ENCODE assay signal across 22 cellular contexts in genomic region chr9:98472216-98472615, GRCh38.
DNase-seq lines count a peak whose midpoint lies in the region; ATAC-seq, FAIRE-seq and TF ChIP-seq lines count a peak whose summit lies in the region.
"Had no signal": no experiment of that assay in that cellular context is flagged by ENCODE, and none has a peak within 500 bp of the region (broad histone marks: within the 10 kb centered on the region; RNA-seq: fewer than 3 reads in every experiment).

No MANE protein-coding gene starts in this region.

- 0% methylated on average over 2 of the region's 2 CpGs for WGBS in GM12878 (ENCODE audit: insufficient coverage, insufficient replicate concordance, low lambda C conversion rate, missing lambda C conversion rate)
- WGBS in stomach, 5 donors = 23 to 47% (median 24%) methylated on average over 2 of the region's 2 CpGs

- no TSS peak for BruUV-seq in GM12878 (replicated peaks; lab: Mats Ljungman, UMichigan)

- H3K4me3 ChIP-seq in HEK293 (ENCODE audit: low read depth, low read length) (no peak overlapping the region), GM12878 (no peak overlapping the region), upper lobe of right lung (no peak overlapping the region), stomach (no peak overlapping the region)
- H3K4me3 ChIP-seq: BLaER1 had no signal

- TF ChIP-seq POLR2A in GM12878 (IDR thresholded peaks at IDR 0.05; ENCODE audit: low read depth, low read length) (no peak), stomach (IDR thresholded peaks at IDR 0.05) (no peak)

- in situ Hi-C loops in GM12878 (cut with MboI) = no loop called here

- H3K9me3 ChIP-seq in HEK293 (ENCODE audit: control insufficient read depth, insufficient read depth, low read depth, low read length) (no peaks in the 10 kb centered on the region), GM12878 (replicated peaks; ENCODE audit: control insufficient read depth, insufficient read depth, low read length) (no peaks in the 10 kb centered on the region; the same call in 2 of the 3 replicates), upper lobe of right lung (no peaks in the 10 kb centered on the region), stomach (peaks cover 0 to 1% (median 0%) of the 10 kb centered on the region in 4 donors)

- TF ChIP-seq EP300 in GM12878 (IDR thresholded peaks at IDR 0.05; ENCODE audit: borderline replicate concordance in 1 of 2, control insufficient read depth in 1 of 2, low read depth in 2 of 2, low read length in 2 of 2) (no peak), stomach (IDR thresholded peaks at IDR 0.05) (no peak)

- no peaks in the 10 kb centered on the region for H3K36me3 ChIP-seq in HEK293 (ENCODE audit: control insufficient read depth in 2 of 2, insufficient read depth in 1 of 2, low read length in 2 of 2)
- H3K36me3 ChIP-seq in GM12878 (ENCODE audit: control insufficient read depth in 2 of 2, insufficient read depth in 2 of 2, low read length in 1 of 2) = no peaks in the 10 kb centered on the region
- H3K36me3 ChIP-seq in upper lobe of right lung = no peaks in the 10 kb centered on the region
- no peaks in the 10 kb centered on the region for H3K36me3 ChIP-seq in stomach
- H3K36me3 ChIP-seq: BLaER1 had no signal

- no peak overlapping the region for H3K4me2 ChIP-seq in GM12878 (ENCODE audit: control insufficient read depth, insufficient read depth)
- H3K4me2 ChIP-seq: BLaER1, KMS-11 had no signal

- DNase-seq in GM12878 (ENCODE audit: low read depth, low spot score) (no peak), left kidney (ENCODE audit: low read depth, low spot score) (peak; percentile 17), upper lobe of right lung (no peak), stomach (no peak), SKM-1 (lab: John Stamatoyannopoulos, UW; ENCODE audit: unreplicated experiment) (no peak), mesothelial cell of epicardium (ENCODE audit: low spot score in 2 of 2, unreplicated experiment in 2 of 2) (no peak)
- DNase-seq: ACHN; CD4-positive, alpha-beta T cell; DMS153; GOT3; NCI-H1105; NCI-H146; NCI-H2081; NCI-H2171 treated with DMSO at 0.1 percent for 48 hours; NCI-H524 treated with DMSO at 0.1 percent for 48 hours; NCI-H82 had no signal

- no peaks in the 10 kb centered on the region for H4K20me1 ChIP-seq in GM12878 (ENCODE audit: control insufficient read depth, insufficient read depth)
- H4K20me1 ChIP-seq: BLaER1 had no signal

- H3K4me1 ChIP-seq in HEK293 (ENCODE audit: control insufficient read depth, insufficient read depth, low read length) (no peaks in the 10 kb centered on the region), GM12878 (ENCODE audit: control insufficient read depth, insufficient read depth, low read length) (no peaks in the 10 kb centered on the region), upper lobe of right lung (no peaks in the 10 kb centered on the region), stomach (no peaks in the 10 kb centered on the region)

- no peak overlapping the region for H3K4me3 Mint-ChIP-seq in mesothelial cell of epicardium
- H3K4me3 Mint-ChIP-seq: CD4-positive, alpha-beta T cell had no signal

- H3K27me3 Mint-ChIP-seq in mesothelial cell of epicardium (ENCODE audit: low read depth) = peaks cover 5% of the 10 kb centered on the region

- TF ChIP-seq RAD21 in GM12878 (IDR thresholded peaks at IDR 0.05; ENCODE audit: insufficient read depth, low read depth, low read length) = no peak

- H3K79me2 ChIP-seq in GM12878 (ENCODE audit: control insufficient read depth, insufficient read depth, low read length) = no peaks in the 10 kb centered on the region

- H3K27ac Mint-ChIP-seq in mesothelial cell of epicardium = no peak overlapping the region
- H3K27ac Mint-ChIP-seq: CD4-positive, alpha-beta T cell had no signal

- peaks cover 0 to 5% of the 10 kb centered on the region in 2 experiments; a peak in 1 of 4 replicates for H3K27me3 ChIP-seq in GM12878 (replicated peaks in 1 of 2; ENCODE audit: control insufficient read depth in 2 of 2, insufficient read depth in 2 of 2, low read length in 1 of 2)
- H3K27me3 ChIP-seq in upper lobe of right lung = no peaks in the 10 kb centered on the region
- no peaks in the 10 kb centered on the region for H3K27me3 ChIP-seq in stomach
- H3K27me3 ChIP-seq: BLaER1 had no signal

- no peak overlapping the region for H2AFZ ChIP-seq in GM12878 (ENCODE audit: control insufficient read depth, low read depth, low read length)

- CTCF ChIA-PET in HEK293 (lab: Yijun Ruan, JAX) (no interaction called here), GM12878 (lab: Yijun Ruan, JAX) (no interaction called here)

- POLR2A ChIA-PET in HEK293 (lab: Yijun Ruan, JAX) = no interaction called here
- POLR2A ChIA-PET in GM12878 (lab: Charles Lee) = no interaction called here

- FAIRE-seq in GM12878 (lab: Jason Lieb, UNC) = no peak
- FAIRE-seq: G401.6, GM18507 had no signal

- ATAC-seq in GM12878 (no peak), upper lobe of right lung (peak; percentile 37)
- ATAC-seq: Right ventricle myocardium inferior had no signal

- no peaks in the 10 kb centered on the region for H3K9me3 Mint-ChIP-seq in mesothelial cell of epicardium

- TF ChIP-seq CTCF in HEK293 (tag by site-specific recombination; IDR thresholded peaks at IDR 0.05) (no peak), GM12878 (IDR thresholded peaks at IDR 0.05 in 2 of 3, conservative IDR thresholded peaks at IDR 0.05 in 1 of 3; ENCODE audit: control insufficient read depth in 2 of 3, extremely low read depth in 1 of 3, insufficient read depth in 1 of 3, low read depth in 3 of 3, low read length in 3 of 3) (no peak), upper lobe of right lung (IDR thresholded peaks at IDR 0.05) (no peak), stomach (IDR thresholded peaks at IDR 0.05) (no peak), mesothelial cell of epicardium (IDR thresholded peaks at IDR 0.05; ENCODE audit: unreplicated experiment) (no peak)

- SMC1A ChIA-PET in GM12878 (lab: Charles Lee; ENCODE audit: uncharacterized antibody, unreplicated experiment) = no interaction called here

- RAD21 ChIA-PET in GM12878 (lab: Charles Lee; ENCODE audit: unreplicated experiment) = no interaction called here

- intact Hi-C loops in GM12878 (cut with micrococcal nuclease; ENCODE audit: unreplicated experiment) (no loop called here), upper lobe of right lung (cut with DNase I) (no loop called here), stomach (cut with DNase I; ENCODE audit: low total_unique reads) (no loop called here)

- H3K4me1 Mint-ChIP-seq in mesothelial cell of epicardium = no peaks in the 10 kb centered on the region

- H3K36me3 Mint-ChIP-seq in mesothelial cell of epicardium = no peaks in the 10 kb centered on the region

- no peak overlapping the region for H3K9ac ChIP-seq in GM12878 (ENCODE audit: control insufficient read depth, insufficient read depth, low read length)
- H3K9ac ChIP-seq: BLaER1, KMS-11 had no signal

- no peak overlapping the region for H3K27ac ChIP-seq in HEK293 (ENCODE audit: extremely low read depth, low read depth, low read length)
- H3K27ac ChIP-seq in GM12878 (ENCODE audit: control insufficient read depth, insufficient read depth) = no peak overlapping the region
- H3K27ac ChIP-seq in upper lobe of right lung = no peak overlapping the region
- no peak overlapping the region for H3K27ac ChIP-seq in stomach
- H3K27ac ChIP-seq: BLaER1, KMS-11 had no signal

TF ChIP-seq in HEK293, 187 proteins besides CTCF, POLR2A, EP300 and RAD21 (continues in another document):
- no peak for TF ChIP-seq SETDB1 (IDR thresholded peaks at IDR 0.05; ENCODE audit: insufficient read length, low read length)

TF ChIP-seq in GM12878, 131 proteins besides CTCF, POLR2A, EP300 and RAD21:
- TF ChIP-seq REST (IDR thresholded peaks at IDR 0.05; ENCODE audit: low read depth, low read length) (peak; percentile 57; the same call in 1 of the 2 replicates), MLLT1 (IDR thresholded peaks at IDR 0.05) (no peak)

Comparison
In these comparisons a context has a peak if more than half of its experiments do, and no peak if none do; other contexts are left out.
1. Of the 9 proteins assayed by ChIP-seq in both HEK293 and GM12878: peak only in HEK293: none; only in GM12878: none; in both: REST; in neither: 8.